ENCODE assay signal across 17 cellular contexts in genomic region chr11:121479839-121480238, GRCh38. TPM values are rescaled to one million over a fixed set of nuclear protein-coding genes. Genes with fewer than 3 reads are reported as not detected.
DNase-seq lines count a peak whose midpoint lies in the region; ATAC-seq and TF ChIP-seq lines count a peak whose summit lies in the region.
"Had no signal": no experiment of that assay in that cellular context is flagged by ENCODE, and none has a peak within 500 bp of the region (broad histone marks: within the 10 kb centered on the region; RNA-seq: fewer than 3 reads in every experiment).

No MANE protein-coding gene starts in this region.

- no peak for ATAC-seq in natural killer cell
- ATAC-seq in natural killer cell treated with Interleukin-12 subunit alpha and Interleukin-12 subunit beta and Interleukin-15 and Interleukin-18, amount 100 ng/mL, for 72 hours = no peak
- no peak for ATAC-seq in HG03280 (IDR thresholded peaks at IDR 0.05; ENCODE audit: unreplicated experiment)
- ATAC-seq: activated CD8-positive, alpha-beta memory T cell treated with anti-CD3 and anti-CD28 coated beads, Interleukin-2, amount 10 ng/mL, durations not matched to agents 7 days and 5 days; esophagus mucosa; SK-N-SH treated with all-trans-retinoic acid at 6 μM for 48 hours had no signal

- H3K4me3 Mint-ChIP-seq in natural killer cell = no peak overlapping the region
- no peak overlapping the region for H3K4me3 Mint-ChIP-seq in natural killer cell treated with Interleukin-12 subunit alpha and Interleukin-12 subunit beta and Interleukin-15 and Interleukin-18, amount 100 ng/mL, for 72 hours
- H3K4me3 Mint-ChIP-seq: activated CD8-positive, alpha-beta memory T cell treated with anti-CD3 and anti-CD28 coated beads, Interleukin-2, amount 10 ng/mL, durations not matched to agents 7 days and 5 days had no signal

- intact Hi-C loops in natural killer cell (cut with micrococcal nuclease) = no loop called here

- DNase-seq in natural killer cell (no peak), NCI-H526 treated with DMSO at 0.1 percent for 48 hours (lab: John Stamatoyannopoulos, UW) (peak; percentile 75), iPS-NIHi7 (ENCODE audit: extremely low spot score) (peak; percentile 38), pons (ENCODE audit: low spot score) (no peak), OCI-M2 (lab: John Stamatoyannopoulos, UW; ENCODE audit: unreplicated experiment) (no peak)
- no peak for DNase-seq in natural killer cell treated with Interleukin-12 subunit alpha and Interleukin-12 subunit beta and Interleukin-15 and Interleukin-18, amount 100 ng/mL, for 72 hours (ENCODE audit: low spot score)
- DNase-seq in stimulated activated CD4-positive, alpha-beta T cell treated with anti-CD3 and anti-CD28 coated beads, Interleukin-4, amount 100 ng/mL, for 4 hours = no peak
- DNase-seq: activated CD8-positive, alpha-beta memory T cell treated with anti-CD3 and anti-CD28 coated beads, Interleukin-2, amount 10 ng/mL, durations not matched to agents 7 days and 5 days; amniotic stem cell; caudate nucleus; GDM1; NCI-H1694 treated with DMSO at 0.1 percent for 48 hours; stimulated activated CD4-positive, alpha-beta T cell treated with anti-CD3 and anti-CD28 coated beads, Interleukin-2, amount 100 ng/mL, for 24 hours; stomach had no signal

- peak overlapping the region; percentile 76 for H3K27ac Mint-ChIP-seq in natural killer cell
- H3K27ac Mint-ChIP-seq in natural killer cell treated with Interleukin-12 subunit alpha and Interleukin-12 subunit beta and Interleukin-15 and Interleukin-18, amount 100 ng/mL, for 72 hours = no peak overlapping the region
- H3K27ac Mint-ChIP-seq: activated CD8-positive, alpha-beta memory T cell treated with anti-CD3 and anti-CD28 coated beads, Interleukin-2, amount 10 ng/mL, durations not matched to agents 7 days and 5 days had no signal

- H3K36me3 Mint-ChIP-seq in natural killer cell = no peaks in the 10 kb centered on the region
- H3K36me3 Mint-ChIP-seq in natural killer cell treated with Interleukin-12 subunit alpha and Interleukin-12 subunit beta and Interleukin-15 and Interleukin-18, amount 100 ng/mL, for 72 hours = peaks cover 10% of the 10 kb centered on the region

- peaks cover 65 to 91% of the 10 kb centered on the region in 2 donors for H3K4me1 Mint-ChIP-seq in natural killer cell
- peaks cover 63 to 65% of the 10 kb centered on the region in 2 donors for H3K4me1 Mint-ChIP-seq in natural killer cell treated with Interleukin-12 subunit alpha and Interleukin-12 subunit beta and Interleukin-15 and Interleukin-18, amount 100 ng/mL, for 72 hours (ENCODE audit: low read depth in 2 of 2)

- H3K27me3 Mint-ChIP-seq in natural killer cell (ENCODE audit: low read depth in 2 of 2) = no peaks in the 10 kb centered on the region
- H3K27me3 Mint-ChIP-seq in natural killer cell treated with Interleukin-12 subunit alpha and Interleukin-12 subunit beta and Interleukin-15 and Interleukin-18, amount 100 ng/mL, for 72 hours = no peaks in the 10 kb centered on the region
- H3K27me3 Mint-ChIP-seq: activated CD8-positive, alpha-beta memory T cell treated with anti-CD3 and anti-CD28 coated beads, Interleukin-2, amount 10 ng/mL, durations not matched to agents 7 days and 5 days had no signal

- H3K9me3 Mint-ChIP-seq in natural killer cell = no peaks in the 10 kb centered on the region
- no peaks in the 10 kb centered on the region for H3K9me3 Mint-ChIP-seq in natural killer cell treated with Interleukin-12 subunit alpha and Interleukin-12 subunit beta and Interleukin-15 and Interleukin-18, amount 100 ng/mL, for 72 hours

- TF ChIP-seq CTCF in natural killer cell (IDR thresholded peaks at IDR 0.05) = no peak

RNA-seq across cellular contexts. Expression of gene SORL1, which starts 27.7 kb away (rescaled TPM):
- total RNA-seq in natural killer cell = 100 to 1,000 TPM; 386 to 519 (median 456) TPM
- 10 to 100 TPM; 26.8 to 45.5 TPM for total RNA-seq in natural killer cell treated with Interleukin-12 subunit alpha and Interleukin-12 subunit beta and Interleukin-15 and Interleukin-18, amount 100 ng/mL, for 72 hours

Comparison
In these comparisons a context has a peak if more than half of its experiments do, and no peak if none do; other contexts are left out.
1. H3K27ac Mint-ChIP-seq: peak in natural killer cell (2 of 2); none in natural killer cell treated with Interleukin-12 subunit alpha and Interleukin-12 subunit beta and Interleukin-15 and Interleukin-18, amount 100 ng/mL, for 72 hours (0 of 2).
2. RNA of gene SORL1, which starts 27.7 kb away (total RNA-seq): 386 to 519 TPM in natural killer cell; 26.8 to 45.5 TPM in natural killer cell treated with Interleukin-12 subunit alpha and Interleukin-12 subunit beta and Interleukin-15 and Interleukin-18, amount 100 ng/mL, for 72 hours; every median in the first group is over 4 times any median in the second.
3. DNase-seq: peak in NCI-H526 treated with DMSO at 0.1 percent for 48 hours (single experiment) and iPS-NIHi7 (single experiment); none in natural killer cell (single experiment), natural killer cell treated with Interleukin-12 subunit alpha and Interleukin-12 subunit beta and Interleukin-15 and Interleukin-18, amount 100 ng/mL, for 72 hours (single experiment), stimulated activated CD4-positive, alpha-beta T cell treated with anti-CD3 and anti-CD28 coated beads, Interleukin-4, amount 100 ng/mL, for 4 hours (0 of 2), pons (single experiment) and OCI-M2 (single experiment).